Comparison of ENCODE assay signal across 19 cellular contexts in the genomic region with DNA sequence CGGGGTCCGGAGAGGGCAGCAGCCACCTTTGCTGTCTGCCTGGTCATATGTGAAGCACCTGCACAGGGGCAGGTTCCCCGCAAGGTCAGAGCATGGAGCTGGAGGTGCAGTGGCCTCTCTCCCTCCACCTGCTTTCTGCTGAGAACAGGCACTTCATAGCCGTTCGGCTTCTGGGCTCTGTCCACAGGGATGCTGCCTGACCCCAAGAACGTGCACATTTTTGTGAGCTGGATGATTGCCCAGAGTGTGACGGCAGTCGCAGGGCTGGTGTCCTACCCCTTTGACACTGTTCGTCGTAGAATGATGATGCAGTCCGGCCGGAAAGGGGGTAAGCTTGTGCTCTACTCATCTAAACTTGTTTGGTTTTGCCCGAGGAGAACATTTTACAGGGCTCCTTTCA. TPM values are rescaled to one million over a fixed set of nuclear protein-coding genes. Genes with fewer than 3 reads are reported as not detected.
DNase-seq lines count a peak whose midpoint lies in the region; ATAC-seq, FAIRE-seq and TF ChIP-seq lines count a peak whose summit lies in the region.
"Had no signal": no experiment of that assay in that cellular context is flagged by ENCODE, and none has a peak within 500 bp of the region (broad histone marks: within the 10 kb centered on the region; RNA-seq: fewer than 3 reads in every experiment).

No MANE protein-coding gene starts in this region.

- H3K9me1 ChIP-seq in K562 (ENCODE audit: control insufficient read depth, insufficient read depth, low read length) = peaks cover 4% of the 10 kb centered on the region

- intact Hi-C loops in K562 (cut with micrococcal nuclease) = no loop called here
- intact Hi-C loops in esophagus muscularis mucosa (cut with DNase I) = loop anchor here (5.0 to 10.0 kb wide), 2 partner anchors 37 to 321 kb away; a partner anchor contains a TSS
- intact Hi-C loops in activated T-helper 2 cell treated with anti-CD3 and anti-CD28 coated beads, Interferon-gamma antibody, Interleukin-2, Interleukin-4, amounts not matched to agents 10 μg/mL and 5 μg/mL and 100 μg/mL, durations not matched to agents 14 hours and 24 hours and 36 hours (cut with micrococcal nuclease) = loop anchor here (10.0 kb wide), 1 partner anchor 249 kb away; a partner anchor contains a TSS
- intact Hi-C loops in activated T-helper 1 cell treated with anti-CD3 and anti-CD28 coated beads, Interleukin-12 subunit alpha, Interleukin-12 subunit beta, Interleukin-2, Interleukin-4 antibody, amounts not matched to agents 30 ng/mL and 10 ng/mL and 1 ng/mL, durations not matched to agents 14 hours and 24 hours and 36 hours (cut with micrococcal nuclease) = no loop called here

- H3K4me3 ChIP-seq in K562 = no peak overlapping the region
- peak overlapping the region; percentile 71 to 90 (median 76) for H3K4me3 ChIP-seq in esophagus muscularis mucosa
- peak overlapping the region; percentile 62 to 83 for H3K4me3 ChIP-seq in muscle layer of duodenum (ENCODE audit: low read depth in 1 of 2, low read length in 2 of 2)

- no TSS peak for BruUV-seq in K562 (replicated peaks; lab: Mats Ljungman, UMichigan)

- H3K9me3 ChIP-seq in K562 (replicated peaks; ENCODE audit: control insufficient read depth, insufficient read depth, low read depth, low read length) (no peaks in the 10 kb centered on the region), esophagus muscularis mucosa (no peaks in the 10 kb centered on the region), muscle layer of duodenum (ENCODE audit: control insufficient read depth in 1 of 2, low read length in 2 of 2) (no peaks in the 10 kb centered on the region)

- DNase-seq in K562 (ENCODE audit: extremely low read depth in 1 of 4, low spot score in 3 of 4) (no peak), esophagus muscularis mucosa (ENCODE audit: extremely low spot score) (peak; percentile 92), substantia nigra (lab: John Stamatoyannopoulos, UW) (peak in 4 of 49 donors; percentile 6 to 79 (median 23)), NCI-H2227 (lab: John Stamatoyannopoulos, UW; ENCODE audit: unreplicated experiment) (no peak)
- no peak for DNase-seq in activated T-helper 2 cell treated with anti-CD3 and anti-CD28 coated beads, Interferon-gamma antibody, Interleukin-2, Interleukin-4, amounts not matched to agents 10 μg/mL and 5 μg/mL and 100 μg/mL, durations not matched to agents 14 hours and 24 hours and 36 hours (ENCODE audit: low spot score)
- DNase-seq in activated T-helper 1 cell treated with anti-CD3 and anti-CD28 coated beads, Interleukin-12 subunit alpha, Interleukin-12 subunit beta, Interleukin-2, Interleukin-4 antibody, amounts not matched to agents 30 ng/mL and 10 ng/mL and 1 ng/mL, durations not matched to agents 14 hours and 24 hours and 36 hours (ENCODE audit: low spot score) = no peak
- DNase-seq in activated effector memory CD4-positive, alpha-beta T cell treated with Interleukin-2 at 50 U/mL for 16 hours = no peak
- DNase-seq: activated CD8-positive, alpha-beta memory T cell treated with anti-CD3 and anti-CD28 coated beads, Interleukin-2, amount 50 U/mL, for 48 hours; activated naive CD4-positive, alpha-beta T cell treated with anti-CD3 and anti-CD28 coated beads, Interleukin-2, amount 10 ng/mL, durations not matched to agents 7 days and 5 days; endodermal cell; H9; Kasumi-1; naive thymus-derived CD4-positive, alpha-beta T cell; NK-92 treated with Interleukin-12 subunit alpha and Interleukin-12 subunit beta, amount 100 ng/mL, for 24 hours; stimulated activated CD4-positive, alpha-beta T cell treated with anti-CD3 and anti-CD28 coated beads, Interleukin-2, amount 100 ng/mL, for 24 hours; T-helper 9 cell had no signal

- H3K36me3 Mint-ChIP-seq in activated T-helper 2 cell treated with anti-CD3 and anti-CD28 coated beads, Interferon-gamma antibody, Interleukin-2, Interleukin-4, amounts not matched to agents 10 μg/mL and 5 μg/mL and 100 μg/mL, durations not matched to agents 14 hours and 24 hours and 36 hours (ENCODE audit: low read depth) = peaks cover 3% of the 10 kb centered on the region
- H3K36me3 Mint-ChIP-seq in activated T-helper 1 cell treated with anti-CD3 and anti-CD28 coated beads, Interleukin-12 subunit alpha, Interleukin-12 subunit beta, Interleukin-2, Interleukin-4 antibody, amounts not matched to agents 30 ng/mL and 10 ng/mL and 1 ng/mL, durations not matched to agents 14 hours and 24 hours and 36 hours (ENCODE audit: low read depth) = peaks cover 7% of the 10 kb centered on the region
- H3K36me3 Mint-ChIP-seq: activated naive CD4-positive, alpha-beta T cell treated with anti-CD3 and anti-CD28 coated beads, Interleukin-2, amount 10 ng/mL, durations not matched to agents 7 days and 5 days had no signal

- H3K36me3 ChIP-seq in K562 (ENCODE audit: control insufficient read depth, insufficient read depth, low read length) (peaks cover 33% of the 10 kb centered on the region; the same call in 2 of the 3 replicates), esophagus muscularis mucosa (peaks cover 0 to 45% (median 26%) of the 10 kb centered on the region in 4 donors), muscle layer of duodenum (ENCODE audit: control insufficient read depth in 1 of 2, insufficient read depth in 2 of 2, low read length in 2 of 2) (peaks cover 10 to 14% of the 10 kb centered on the region in 2 donors)

- peaks cover 3 to 17% of the 10 kb centered on the region in 2 experiments; a peak in 4 of 5 replicates for H3K4me1 ChIP-seq in K562 (replicated peaks in 1 of 2; ENCODE audit: control insufficient read depth in 2 of 2, insufficient read depth in 2 of 2, low read length in 2 of 2)
- peaks cover 10 to 55% (median 48%) of the 10 kb centered on the region in 4 donors for H3K4me1 ChIP-seq in esophagus muscularis mucosa
- H3K4me1 ChIP-seq in muscle layer of duodenum (ENCODE audit: control insufficient read depth in 1 of 2, insufficient read depth in 2 of 2, low read length in 2 of 2) = peaks cover 0 to 24% of the 10 kb centered on the region in 2 donors

- no peak for TF ChIP-seq EP300 in K562 (IDR thresholded peaks at IDR 0.05; ENCODE audit: low read length)
- no peak for TF ChIP-seq EP300 in esophagus muscularis mucosa (IDR thresholded peaks at IDR 0.05)

- TF ChIP-seq CTCF in K562 (IDR thresholded peaks at IDR 0.05 in 2 of 3, conservative IDR thresholded peaks at IDR 0.05 in 1 of 3; ENCODE audit: insufficient read depth in 2 of 3, low read depth in 1 of 3, low read length in 3 of 3) (no peak), esophagus muscularis mucosa (IDR thresholded peaks at IDR 0.05) (no peak)

- H3K27me3 Mint-ChIP-seq in activated T-helper 2 cell treated with anti-CD3 and anti-CD28 coated beads, Interferon-gamma antibody, Interleukin-2, Interleukin-4, amounts not matched to agents 10 μg/mL and 5 μg/mL and 100 μg/mL, durations not matched to agents 14 hours and 24 hours and 36 hours (ENCODE audit: low read depth) = peaks cover 47% of the 10 kb centered on the region
- H3K27me3 Mint-ChIP-seq in activated T-helper 1 cell treated with anti-CD3 and anti-CD28 coated beads, Interleukin-12 subunit alpha, Interleukin-12 subunit beta, Interleukin-2, Interleukin-4 antibody, amounts not matched to agents 30 ng/mL and 10 ng/mL and 1 ng/mL, durations not matched to agents 14 hours and 24 hours and 36 hours (ENCODE audit: insufficient read depth) = peaks cover 48% of the 10 kb centered on the region

- H3K4me3 Mint-ChIP-seq in activated T-helper 2 cell treated with anti-CD3 and anti-CD28 coated beads, Interferon-gamma antibody, Interleukin-2, Interleukin-4, amounts not matched to agents 10 μg/mL and 5 μg/mL and 100 μg/mL, durations not matched to agents 14 hours and 24 hours and 36 hours (ENCODE audit: low read depth) = no peak overlapping the region
- no peak overlapping the region for H3K4me3 Mint-ChIP-seq in activated T-helper 1 cell treated with anti-CD3 and anti-CD28 coated beads, Interleukin-12 subunit alpha, Interleukin-12 subunit beta, Interleukin-2, Interleukin-4 antibody, amounts not matched to agents 30 ng/mL and 10 ng/mL and 1 ng/mL, durations not matched to agents 14 hours and 24 hours and 36 hours
- H3K4me3 Mint-ChIP-seq: activated naive CD4-positive, alpha-beta T cell treated with anti-CD3 and anti-CD28 coated beads, Interleukin-2, amount 10 ng/mL, durations not matched to agents 7 days and 5 days had no signal

- no peaks in the 10 kb centered on the region for H3K9me3 Mint-ChIP-seq in activated T-helper 2 cell treated with anti-CD3 and anti-CD28 coated beads, Interferon-gamma antibody, Interleukin-2, Interleukin-4, amounts not matched to agents 10 μg/mL and 5 μg/mL and 100 μg/mL, durations not matched to agents 14 hours and 24 hours and 36 hours
- no peaks in the 10 kb centered on the region for H3K9me3 Mint-ChIP-seq in activated T-helper 1 cell treated with anti-CD3 and anti-CD28 coated beads, Interleukin-12 subunit alpha, Interleukin-12 subunit beta, Interleukin-2, Interleukin-4 antibody, amounts not matched to agents 30 ng/mL and 10 ng/mL and 1 ng/mL, durations not matched to agents 14 hours and 24 hours and 36 hours
- H3K9me3 Mint-ChIP-seq: activated naive CD4-positive, alpha-beta T cell treated with anti-CD3 and anti-CD28 coated beads, Interleukin-2, amount 10 ng/mL, durations not matched to agents 7 days and 5 days; endodermal cell; H9 had no signal

- TF ChIP-seq RAD21 in K562 (CRISPR knock-in tag; conservative IDR thresholded peaks at IDR 0.05 in 1 of 2, IDR thresholded peaks at IDR 0.05 in 1 of 2) = no peak

- H3K27ac ChIP-seq in K562 (ENCODE audit: extremely low read depth, low read depth, low read length) (no peak overlapping the region), esophagus muscularis mucosa (replicated peaks in 1 of 4) (peak overlapping the region; percentile 93 to 96 (median 96)), muscle layer of duodenum (ENCODE audit: low read length) (peak overlapping the region; percentile 64), substantia nigra (ENCODE audit: low read depth, low read length, poor library complexity, severe bottlenecking) (peak overlapping the region; percentile 59)

- ATAC-seq in K562 = no peak
- ATAC-seq: naive thymus-derived CD4-positive, alpha-beta T cell; sciatic nerve had no signal

- H3K27me3 ChIP-seq in K562 (ENCODE audit: control insufficient read depth in 2 of 2, insufficient read depth in 2 of 2, low read length in 2 of 2) = no peaks in the 10 kb centered on the region
- H3K27me3 ChIP-seq in esophagus muscularis mucosa = no peaks in the 10 kb centered on the region
- no peaks in the 10 kb centered on the region for H3K27me3 ChIP-seq in muscle layer of duodenum (ENCODE audit: low read depth, low read length)

- POLR2A ChIA-PET in K562 (lab: Yijun Ruan, JAX) = interaction anchor here (1.3 to 1.5 kb wide), 2 partner anchors 12 to 29 kb away, joined by 3 read pairs; no protein-coding TSS in a partner anchor

- in situ Hi-C loops in K562 (cut with MboI) = no loop called here

- H3K27ac Mint-ChIP-seq in activated T-helper 2 cell treated with anti-CD3 and anti-CD28 coated beads, Interferon-gamma antibody, Interleukin-2, Interleukin-4, amounts not matched to agents 10 μg/mL and 5 μg/mL and 100 μg/mL, durations not matched to agents 14 hours and 24 hours and 36 hours = no peak overlapping the region
- no peak overlapping the region for H3K27ac Mint-ChIP-seq in activated T-helper 1 cell treated with anti-CD3 and anti-CD28 coated beads, Interleukin-12 subunit alpha, Interleukin-12 subunit beta, Interleukin-2, Interleukin-4 antibody, amounts not matched to agents 30 ng/mL and 10 ng/mL and 1 ng/mL, durations not matched to agents 14 hours and 24 hours and 36 hours
- H3K27ac Mint-ChIP-seq: activated naive CD4-positive, alpha-beta T cell treated with anti-CD3 and anti-CD28 coated beads, Interleukin-2, amount 10 ng/mL, durations not matched to agents 7 days and 5 days; endodermal cell; H9; naive thymus-derived CD4-positive, alpha-beta T cell had no signal

- WGBS in K562 (ENCODE audit: insufficient coverage, low coverage, missing lambda C conversion rate) = 89% methylated on average over 13 of the region's 13 CpGs
- 46% methylated on average over 12 of the region's 13 CpGs for WGBS in esophagus muscularis mucosa

- CTCF ChIA-PET in K562 (lab: Yijun Ruan, JAX; ENCODE audit: low intra/inter-chr PET ratio) = no interaction called here

- no peak overlapping the region for H3K9ac ChIP-seq in K562 (ENCODE audit: insufficient read depth in 1 of 2, low read depth in 2 of 2, low read length in 2 of 2)

- no peak overlapping the region for H3K4me2 ChIP-seq in K562 (ENCODE audit: insufficient read depth, low read length)

- FAIRE-seq in K562 (lab: Jason Lieb, UNC) = no peak
- FAIRE-seq: D721Med had no signal

- H3K79me2 ChIP-seq in K562 (ENCODE audit: control insufficient read depth, insufficient read depth, low read length) = peaks cover 12% of the 10 kb centered on the region; the same call in 2 of the 3 replicates

- no peak overlapping the region for H2AFZ ChIP-seq in K562 (ENCODE audit: low read depth, low read length)

- H4K20me1 ChIP-seq in K562 (replicated peaks; ENCODE audit: control insufficient read depth, insufficient read depth, low read length) = no peaks in the 10 kb centered on the region

- TF ChIP-seq POLR2A in K562 (conservative IDR thresholded peaks at IDR 0.05) = no peak
- no peak for TF ChIP-seq POLR2A in esophagus muscularis mucosa (IDR thresholded peaks at IDR 0.05; ENCODE audit: low read depth)

- H3K4me1 Mint-ChIP-seq in activated T-helper 2 cell treated with anti-CD3 and anti-CD28 coated beads, Interferon-gamma antibody, Interleukin-2, Interleukin-4, amounts not matched to agents 10 μg/mL and 5 μg/mL and 100 μg/mL, durations not matched to agents 14 hours and 24 hours and 36 hours (ENCODE audit: low read depth) = peaks cover 4% of the 10 kb centered on the region
- H3K4me1 Mint-ChIP-seq in activated T-helper 1 cell treated with anti-CD3 and anti-CD28 coated beads, Interleukin-12 subunit alpha, Interleukin-12 subunit beta, Interleukin-2, Interleukin-4 antibody, amounts not matched to agents 30 ng/mL and 10 ng/mL and 1 ng/mL, durations not matched to agents 14 hours and 24 hours and 36 hours (ENCODE audit: low read depth) = peaks cover 12% of the 10 kb centered on the region

RNA-seq across cellular contexts. Expression of a gene that starts 2.5 kb away (rescaled TPM):
- 11.5 and 23.4 TPM in 2 replicates for total RNA-seq in K562 (2011; cell fraction: chromatin; rRNA removed; ENCODE audit: low replicate concordance)
- total RNA-seq in K562 (2011; cell fraction: nucleolus; rRNA removed) = 18.2 and 20.8 TPM in 2 replicates
- total RNA-seq in K562 (2011; cell fraction: nucleoplasm; rRNA removed) = 18.3 and 19.0 TPM in 2 replicates
- total RNA-seq in K562 (2014; rRNA removed) = 18.2 and 24.5 TPM in 2 replicates
- 17.7 and 19.5 TPM in 2 replicates for total RNA-seq in K562 (2014; rRNA removed; fragmentation: Illumina TruSeq; extraction: Trizol)
- 16.9 and 19.6 TPM in 2 replicates for total RNA-seq in K562 (2015; rRNA removed; fragmentation: Illumina TruSeq; extraction: Trizol)
- total RNA-seq in K562 (2021) = 28.4 and 30.3 TPM in 2 replicates
- polyA plus RNA-seq in K562 (2011; rRNA removed) = 28.6 and 29.8 TPM in 2 replicates
- polyA plus RNA-seq in K562 (2011; cell fraction: cytosol; rRNA removed) = 23.4 and 25.3 TPM in 2 replicates
- 33.8 and 41.2 TPM in 2 replicates for polyA plus RNA-seq in K562 (2011; cell fraction: nucleus; rRNA removed)
- 29.1 and 29.6 TPM in 2 replicates for polyA plus RNA-seq in K562 (2012)
- 17.5 and 19.7 TPM in 2 replicates for polyA plus RNA-seq in K562 (2014; fragmentation: Illumina TruSeq; extraction: Trizol)
- polyA plus RNA-seq in K562 (2014; fragmentation: Nextera tagmentation; extraction: Ambion mirVana) = 10 to 100 TPM in 1 of 2 experiments, 1 to 10 TPM in 1; 8.3 to 13.6 TPM
- polyA plus RNA-seq in K562 (2014; rRNA removed) = 25.5 and 27.4 TPM in 2 replicates
- 12.5 and 13.2 TPM in 2 replicates for polyA minus RNA-seq in K562 (2011; rRNA and poly(A)+ RNA removed)
- 12.5 and 14.7 TPM in 2 replicates for polyA minus RNA-seq in K562 (2011; cell fraction: cytosol; rRNA and poly(A)+ RNA removed)
- 10.0 and 15.6 TPM in 2 replicates for polyA minus RNA-seq in K562 (2011; cell fraction: nucleus; rRNA and poly(A)+ RNA removed)
- total RNA-seq in esophagus muscularis mucosa = 100 to 1,000 TPM; 135 to 158 (median 140) TPM
- 5.0 and 6.0 TPM in 2 replicates for total RNA-seq in activated T-helper 2 cell treated with anti-CD3 and anti-CD28 coated beads, Interferon-gamma antibody, Interleukin-2, Interleukin-4, amounts not matched to agents 10 μg/mL and 5 μg/mL and 100 μg/mL, durations not matched to agents 14 hours and 24 hours and 36 hours
- 2.3 and 2.7 TPM in 2 replicates for total RNA-seq in activated T-helper 1 cell treated with anti-CD3 and anti-CD28 coated beads, Interleukin-12 subunit alpha, Interleukin-12 subunit beta, Interleukin-2, Interleukin-4 antibody, amounts not matched to agents 30 ng/mL and 10 ng/mL and 1 ng/mL, durations not matched to agents 14 hours and 24 hours and 36 hours

RNA-seq across cellular contexts. Expression of a gene that starts 58.2 kb away (rescaled TPM):
- total RNA-seq in K562 (2011; cell fraction: chromatin; rRNA removed; ENCODE audit: low replicate concordance) = 13.8 and 79.1 TPM in 2 replicates
- 7.0 and 11.4 TPM in 2 replicates for total RNA-seq in K562 (2011; cell fraction: nucleolus; rRNA removed)
- total RNA-seq in K562 (2011; cell fraction: nucleoplasm; rRNA removed) = 19.9 and 32.4 TPM in 2 replicates
- total RNA-seq in K562 (2014; rRNA removed) = 19.9 and 22.0 TPM in 2 replicates
- total RNA-seq in K562 (2014; rRNA removed; fragmentation: Illumina TruSeq; extraction: Trizol) = 57.7 and 68.7 TPM in 2 replicates
- 51.3 and 57.5 TPM in 2 replicates for total RNA-seq in K562 (2015; rRNA removed; fragmentation: Illumina TruSeq; extraction: Trizol)
- total RNA-seq in K562 (2021) = 42.7 and 44.6 TPM in 2 replicates
- 48.0 and 57.8 TPM in 2 replicates for polyA plus RNA-seq in K562 (2011; rRNA removed)
- polyA plus RNA-seq in K562 (2011; cell fraction: cytosol; rRNA removed) = 9.1 and 19.2 TPM in 2 replicates
- 14.3 and 16.2 TPM in 2 replicates for polyA plus RNA-seq in K562 (2011; cell fraction: nucleus; rRNA removed)
- 23.9 and 27.7 TPM in 2 replicates for polyA plus RNA-seq in K562 (2012)
- 35.7 and 44.4 TPM in 2 replicates for polyA plus RNA-seq in K562 (2014; fragmentation: Illumina TruSeq; extraction: Trizol)
- polyA plus RNA-seq in K562 (2014; fragmentation: Nextera tagmentation; extraction: Ambion mirVana) = 10 to 100 TPM; 17.3 to 42.7 TPM
- polyA plus RNA-seq in K562 (2014; rRNA removed) = 21.3 and 24.6 TPM in 2 replicates
- 82.2 and 111 TPM in 2 replicates for polyA minus RNA-seq in K562 (2011; rRNA and poly(A)+ RNA removed)
- polyA minus RNA-seq in K562 (2011; cell fraction: cytosol; rRNA and poly(A)+ RNA removed) = 22.3 and 34.3 TPM in 2 replicates
- polyA minus RNA-seq in K562 (2011; cell fraction: nucleus; rRNA and poly(A)+ RNA removed) = 14.9 and 27.8 TPM in 2 replicates
- total RNA-seq in esophagus muscularis mucosa = 10 to 100 TPM; 30.2 to 36.8 (median 35.1) TPM
- total RNA-seq in activated T-helper 2 cell treated with anti-CD3 and anti-CD28 coated beads, Interferon-gamma antibody, Interleukin-2, Interleukin-4, amounts not matched to agents 10 μg/mL and 5 μg/mL and 100 μg/mL, durations not matched to agents 14 hours and 24 hours and 36 hours = 44.1 and 46.9 TPM in 2 replicates
- total RNA-seq in activated T-helper 1 cell treated with anti-CD3 and anti-CD28 coated beads, Interleukin-12 subunit alpha, Interleukin-12 subunit beta, Interleukin-2, Interleukin-4 antibody, amounts not matched to agents 30 ng/mL and 10 ng/mL and 1 ng/mL, durations not matched to agents 14 hours and 24 hours and 36 hours = 52.4 and 54.6 TPM in 2 replicates

Comparison
In these comparisons a context has a peak if more than half of its experiments do, and no peak if none do; other contexts are left out.
1. RNA of a gene that starts 2.5 kb away (total RNA-seq): 135 to 158 TPM in esophagus muscularis mucosa; 11.5 to 30.3 TPM in K562, 5.0 to 6.0 TPM in activated T-helper 2 cell treated with anti-CD3 and anti-CD28 coated beads, Interferon-gamma antibody, Interleukin-2, Interleukin-4, amounts not matched to agents 10 μg/mL and 5 μg/mL and 100 μg/mL, durations not matched to agents 14 hours and 24 hours and 36 hours and 2.3 to 2.7 TPM in activated T-helper 1 cell treated with anti-CD3 and anti-CD28 coated beads, Interleukin-12 subunit alpha, Interleukin-12 subunit beta, Interleukin-2, Interleukin-4 antibody, amounts not matched to agents 30 ng/mL and 10 ng/mL and 1 ng/mL, durations not matched to agents 14 hours and 24 hours and 36 hours; every median in the first group is over 4 times any median in the second.
2. intact Hi-C loops: an anchor here in esophagus muscularis mucosa (5.0 to 10.0 kb wide) and activated T-helper 2 cell treated with anti-CD3 and anti-CD28 coated beads, Interferon-gamma antibody, Interleukin-2, Interleukin-4, amounts not matched to agents 10 μg/mL and 5 μg/mL and 100 μg/mL, durations not matched to agents 14 hours and 24 hours and 36 hours (10.0 kb wide); none called in K562 and activated T-helper 1 cell treated with anti-CD3 and anti-CD28 coated beads, Interleukin-12 subunit alpha, Interleukin-12 subunit beta, Interleukin-2, Interleukin-4 antibody, amounts not matched to agents 30 ng/mL and 10 ng/mL and 1 ng/mL, durations not matched to agents 14 hours and 24 hours and 36 hours.